ENCODE assay signal across 1 cellular context in genomic region chr9:127450831-127451680, GRCh38.
TF ChIP-seq lines count a peak whose summit lies in the region.

LRSAM1 (plus strand) TSS chr9:127451510; CDS start chr9:127454528, 3,018 bp downstream.
RPL12 (minus strand) TSS chr9:127451406; CDS start chr9:127451317, 89 bp downstream.

TF ChIP-seq in HepG2, 621 proteins besides CTCF, POLR2A, EP300 and RAD21 (continued from another document and continues in another):
- TF ChIP-seq PHF5A (CRISPR knock-in tag; IDR thresholded peaks at IDR 0.05; ENCODE audit: low read depth, unreplicated experiment) (peak; percentile 89), SAP130 (CRISPR knock-in tag; IDR thresholded peaks at IDR 0.05; ENCODE audit: low read depth) (peak; percentile 93), GATAD1 (CRISPR knock-in tag; IDR thresholded peaks at IDR 0.05) (peak; percentile 89), ZNF512 (CRISPR knock-in tag; IDR thresholded peaks at IDR 0.05) (no peak), RCOR2 (CRISPR knock-in tag; IDR thresholded peaks at IDR 0.05) (no peak), CHD4 (IDR thresholded peaks at IDR 0.05; ENCODE audit: borderline replicate concordance, low read length) (no peak), FOXC1 (CRISPR knock-in tag; IDR thresholded peaks at IDR 0.05; ENCODE audit: borderline replicate concordance) (peak; percentile 20; the same call in 1 of the 2 replicates), ZNF280D (CRISPR knock-in tag; IDR thresholded peaks at IDR 0.05) (peak; percentile 80; the same call in 1 of the 2 replicates), ZNF7 (CRISPR knock-in tag; IDR thresholded peaks at IDR 0.05) (no peak), AGO1 (IDR thresholded peaks at IDR 0.05; ENCODE audit: low read depth, low read length, poor library complexity, severe bottlenecking) (peak; percentile 32), SALL2 (CRISPR knock-in tag; IDR thresholded peaks at IDR 0.05) (peak; percentile 84), RFX1 (IDR thresholded peaks at IDR 0.05) (no peak), MED13 (CRISPR knock-in tag; IDR thresholded peaks at IDR 0.05) (0 out of 2 replicates have a peak, but pooled peaks have one; percentile 29), MAX (IDR thresholded peaks at IDR 0.05) (peak; percentile 73), ZHX2 (IDR thresholded peaks at IDR 0.05; ENCODE audit: low read depth) (peak; percentile 98), ZHX2 (CRISPR knock-in tag; IDR thresholded peaks at IDR 0.05; ENCODE audit: borderline replicate concordance) (0 out of 2 replicates have a peak, but pooled peaks have one; percentile 56), PHF21A (CRISPR knock-in tag; IDR thresholded peaks at IDR 0.05) (no peak; the same call in 1 of the 2 replicates), U2AF2 (IDR thresholded peaks at IDR 0.05; ENCODE audit: low read depth, low read length) (0 out of 2 replicates have a peak, but pooled peaks have one; percentile 68), ZNF362 (CRISPR knock-in tag; IDR thresholded peaks at IDR 0.05; ENCODE audit: borderline replicate concordance) (peak; percentile 61; the same call in 1 of the 2 replicates), HMGXB4 (CRISPR knock-in tag; IDR thresholded peaks at IDR 0.05; ENCODE audit: borderline replicate concordance in 1 of 2, low read depth in 1 of 2) (peak; percentile 79 to 80; a peak in 3 of 4 replicates), PBX3 (CRISPR knock-in tag; IDR thresholded peaks at IDR 0.05; ENCODE audit: borderline replicate concordance) (peak; percentile 49; the same call in 1 of the 2 replicates), ETS1 (CRISPR knock-in tag; IDR thresholded peaks at IDR 0.05) (peak; percentile 84; the same call in 1 of the 2 replicates), ZNF782 (CRISPR knock-in tag; IDR thresholded peaks at IDR 0.05; ENCODE audit: borderline replicate concordance) (peak; percentile 97), STAG1 (CRISPR knock-in tag; IDR thresholded peaks at IDR 0.05) (no peak), MNT (IDR thresholded peaks at IDR 0.05) (no peak), ZBTB2 (CRISPR knock-in tag; IDR thresholded peaks at IDR 0.05; ENCODE audit: low read depth) (peak; percentile 31; the same call in 1 of the 2 replicates), ZSCAN29 (CRISPR knock-in tag; conservative IDR thresholded peaks at IDR 0.05) (peak; percentile 91; the same call in 1 of the 2 replicates), ZNF124 (CRISPR knock-in tag; IDR thresholded peaks at IDR 0.05) (peak; percentile 91), ARNTL (CRISPR knock-in tag; IDR thresholded peaks at IDR 0.05) (peak; percentile 79), ARNT2 (CRISPR knock-in tag; IDR thresholded peaks at IDR 0.05; ENCODE audit: low read depth) (peak; percentile 99; the same call in 1 of the 2 replicates), ZBTB46 (CRISPR knock-in tag; IDR thresholded peaks at IDR 0.05; ENCODE audit: borderline replicate concordance) (0 out of 2 replicates have a peak, but pooled peaks have one; percentile 77), PPARG (CRISPR knock-in tag; conservative IDR thresholded peaks at IDR 0.05) (no peak), NRL (CRISPR knock-in tag; IDR thresholded peaks at IDR 0.05; ENCODE audit: borderline replicate concordance) (peak; percentile 37; the same call in 1 of the 2 replicates), JDP2 (CRISPR knock-in tag; IDR thresholded peaks at IDR 0.05; ENCODE audit: borderline replicate concordance) (no peak)
